ENCODE assay signal across 1 cellular context in the genomic region with DNA sequence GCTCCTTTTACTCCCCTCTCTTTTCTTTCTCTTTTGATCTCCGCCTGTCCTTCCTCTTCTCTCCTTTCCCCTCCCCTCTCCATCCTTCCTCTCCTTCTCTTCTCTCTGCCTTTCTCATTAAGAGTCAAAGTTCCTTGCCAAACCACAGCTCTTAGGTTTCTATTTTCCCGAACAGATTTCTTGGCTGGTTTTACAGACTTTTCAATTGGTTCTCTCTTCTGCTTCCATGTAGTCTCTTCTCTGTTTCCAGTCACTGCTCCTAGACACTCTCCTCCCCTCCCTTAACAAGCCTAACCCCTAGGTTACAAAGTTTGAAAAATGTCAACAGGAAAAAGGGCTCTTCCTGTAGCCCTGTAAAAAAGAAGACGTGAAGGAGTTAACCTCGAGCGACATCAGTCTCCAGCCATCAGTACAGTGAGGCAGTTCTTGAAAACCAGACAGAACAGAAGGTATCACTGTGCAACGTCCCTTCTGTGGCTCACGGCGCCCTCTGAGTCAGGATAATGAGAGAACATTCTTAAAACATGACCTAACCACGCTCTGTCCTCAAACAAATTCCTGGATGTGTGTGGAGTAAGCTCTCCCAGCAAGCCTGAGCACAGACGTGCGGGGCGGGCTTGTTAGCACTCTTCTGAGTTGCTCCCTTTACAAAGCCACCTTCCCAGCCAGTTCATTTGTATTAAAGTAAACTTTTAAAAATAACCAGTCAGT.
A peak's percentile ranks its signal among the peaks of the same experiment; 100 is the strongest.
TF ChIP-seq lines count a peak whose summit lies in the region.

No MANE protein-coding gene starts in this region.

TF ChIP-seq in A549, 52 proteins besides CTCF, POLR2A, EP300 and RAD21 (continued from another document):
- TF ChIP-seq, protein P1, sequence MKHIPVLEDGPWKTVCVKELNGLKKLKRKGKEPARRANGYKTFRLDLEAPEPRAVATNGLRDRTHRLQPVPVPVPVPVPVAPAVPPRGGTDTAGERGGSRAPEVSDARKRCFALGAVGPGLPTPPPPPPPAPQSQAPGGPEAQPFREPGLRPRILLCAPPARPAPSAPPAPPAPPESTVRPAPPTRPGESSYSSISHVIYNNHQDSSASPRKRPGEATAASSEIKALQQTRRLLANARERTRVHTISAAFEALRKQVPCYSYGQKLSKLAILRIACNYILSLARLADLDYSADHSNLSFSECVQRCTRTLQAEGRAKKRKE (CRISPR knock-in tag; IDR thresholded peaks at IDR 0.05; ENCODE audit: low read depth), result peak; percentile 60; the same call in 1 of the 2 replicates
- no peak for TF ChIP-seq KDM5A (IDR thresholded peaks at IDR 0.05)
- TF ChIP-seq EHMT2 (IDR thresholded peaks at IDR 0.05; ENCODE audit: low read depth), result no peak
- no peak; the same call in 1 of the 2 replicates for TF ChIP-seq RFX5 (IDR thresholded peaks at IDR 0.05)
- TF ChIP-seq HOXB13 (CRISPR knock-in tag; IDR thresholded peaks at IDR 0.05; ENCODE audit: low read depth), result no peak
- TF ChIP-seq PHF8 (IDR thresholded peaks at IDR 0.05; ENCODE audit: borderline replicate concordance, low read depth), result no peak
- no peak for TF ChIP-seq SREBF2 (IDR thresholded peaks at IDR 0.05)
- TF ChIP-seq, protein P2, sequence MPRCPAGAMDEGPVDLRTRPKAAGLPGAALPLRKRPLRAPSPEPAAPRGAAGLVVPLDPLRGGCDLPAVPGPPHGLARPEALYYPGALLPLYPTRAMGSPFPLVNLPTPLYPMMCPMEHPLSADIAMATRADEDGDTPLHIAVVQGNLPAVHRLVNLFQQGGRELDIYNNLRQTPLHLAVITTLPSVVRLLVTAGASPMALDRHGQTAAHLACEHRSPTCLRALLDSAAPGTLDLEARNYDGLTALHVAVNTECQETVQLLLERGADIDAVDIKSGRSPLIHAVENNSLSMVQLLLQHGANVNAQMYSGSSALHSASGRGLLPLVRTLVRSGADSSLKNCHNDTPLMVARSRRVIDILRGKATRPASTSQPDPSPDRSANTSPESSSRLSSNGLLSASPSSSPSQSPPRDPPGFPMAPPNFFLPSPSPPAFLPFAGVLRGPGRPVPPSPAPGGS (IDR thresholded peaks at IDR 0.05), result no peak
- TF ChIP-seq NPAS2 (CRISPR knock-in tag; IDR thresholded peaks at IDR 0.05; ENCODE audit: borderline replicate concordance), result no peak
- peak; percentile 64; the same call in 1 of the 2 replicates for TF ChIP-seq FOSL2 (IDR thresholded peaks at IDR 0.05)
- TF ChIP-seq FOSL2 (CRISPR knock-in tag; IDR thresholded peaks at IDR 0.05), result peak; percentile 90
- no peak for TF ChIP-seq ZSCAN20 (CRISPR knock-in tag; IDR thresholded peaks at IDR 0.05)
- no peak for TF ChIP-seq CBX2 (IDR thresholded peaks at IDR 0.05; ENCODE audit: borderline replicate concordance, low read depth)
- TF ChIP-seq HOXB5 (CRISPR knock-in tag; IDR thresholded peaks at IDR 0.05), result no peak
- TF ChIP-seq CEBPB (IDR thresholded peaks at IDR 0.05), result peak in 1 of 2 experiments; percentile 58; a peak in 2 of 4 replicates
- TF ChIP-seq TFCP2L1 (CRISPR knock-in tag; IDR thresholded peaks at IDR 0.05), result no peak
- no peak for TF ChIP-seq HDAC2 (IDR thresholded peaks at IDR 0.05)
- TF ChIP-seq, protein P3, sequence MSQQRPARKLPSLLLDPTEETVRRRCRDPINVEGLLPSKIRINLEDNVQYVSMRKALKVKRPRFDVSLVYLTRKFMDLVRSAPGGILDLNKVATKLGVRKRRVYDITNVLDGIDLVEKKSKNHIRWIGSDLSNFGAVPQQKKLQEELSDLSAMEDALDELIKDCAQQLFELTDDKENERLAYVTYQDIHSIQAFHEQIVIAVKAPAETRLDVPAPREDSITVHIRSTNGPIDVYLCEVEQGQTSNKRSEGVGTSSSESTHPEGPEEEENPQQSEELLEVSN (IDR thresholded peaks at IDR 0.05; ENCODE audit: borderline replicate concordance, low read depth), result peak; percentile 68; the same call in 1 of the 2 replicates
- TF ChIP-seq, protein P4, sequence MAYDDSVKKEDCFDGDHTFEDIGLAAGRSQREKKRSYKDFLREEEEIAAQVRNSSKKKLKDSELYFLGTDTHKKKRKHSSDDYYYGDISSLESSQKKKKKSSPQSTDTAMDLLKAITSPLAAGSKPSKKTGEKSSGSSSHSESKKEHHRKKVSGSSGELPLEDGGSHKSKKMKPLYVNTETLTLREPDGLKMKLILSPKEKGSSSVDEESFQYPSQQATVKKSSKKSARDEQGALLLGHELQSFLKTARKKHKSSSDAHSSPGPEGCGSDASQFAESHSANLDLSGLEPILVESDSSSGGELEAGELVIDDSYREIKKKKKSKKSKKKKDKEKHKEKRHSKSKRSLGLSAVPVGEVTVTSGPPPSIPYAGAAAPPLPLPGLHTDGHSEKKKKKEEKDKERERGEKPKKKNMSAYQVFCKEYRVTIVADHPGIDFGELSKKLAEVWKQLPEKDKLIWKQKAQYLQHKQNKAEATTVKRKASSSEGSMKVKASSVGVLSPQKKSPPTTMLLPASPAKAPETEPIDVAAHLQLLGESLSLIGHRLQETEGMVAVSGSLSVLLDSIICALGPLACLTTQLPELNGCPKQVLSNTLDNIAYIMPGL (CRISPR knock-in tag; IDR thresholded peaks at IDR 0.05; ENCODE audit: borderline replicate concordance), result no peak
- TF ChIP-seq CHD2 (IDR thresholded peaks at IDR 0.05; ENCODE audit: low read length, partially characterized antibody), result peak; percentile 23
- TF ChIP-seq, protein P5, sequence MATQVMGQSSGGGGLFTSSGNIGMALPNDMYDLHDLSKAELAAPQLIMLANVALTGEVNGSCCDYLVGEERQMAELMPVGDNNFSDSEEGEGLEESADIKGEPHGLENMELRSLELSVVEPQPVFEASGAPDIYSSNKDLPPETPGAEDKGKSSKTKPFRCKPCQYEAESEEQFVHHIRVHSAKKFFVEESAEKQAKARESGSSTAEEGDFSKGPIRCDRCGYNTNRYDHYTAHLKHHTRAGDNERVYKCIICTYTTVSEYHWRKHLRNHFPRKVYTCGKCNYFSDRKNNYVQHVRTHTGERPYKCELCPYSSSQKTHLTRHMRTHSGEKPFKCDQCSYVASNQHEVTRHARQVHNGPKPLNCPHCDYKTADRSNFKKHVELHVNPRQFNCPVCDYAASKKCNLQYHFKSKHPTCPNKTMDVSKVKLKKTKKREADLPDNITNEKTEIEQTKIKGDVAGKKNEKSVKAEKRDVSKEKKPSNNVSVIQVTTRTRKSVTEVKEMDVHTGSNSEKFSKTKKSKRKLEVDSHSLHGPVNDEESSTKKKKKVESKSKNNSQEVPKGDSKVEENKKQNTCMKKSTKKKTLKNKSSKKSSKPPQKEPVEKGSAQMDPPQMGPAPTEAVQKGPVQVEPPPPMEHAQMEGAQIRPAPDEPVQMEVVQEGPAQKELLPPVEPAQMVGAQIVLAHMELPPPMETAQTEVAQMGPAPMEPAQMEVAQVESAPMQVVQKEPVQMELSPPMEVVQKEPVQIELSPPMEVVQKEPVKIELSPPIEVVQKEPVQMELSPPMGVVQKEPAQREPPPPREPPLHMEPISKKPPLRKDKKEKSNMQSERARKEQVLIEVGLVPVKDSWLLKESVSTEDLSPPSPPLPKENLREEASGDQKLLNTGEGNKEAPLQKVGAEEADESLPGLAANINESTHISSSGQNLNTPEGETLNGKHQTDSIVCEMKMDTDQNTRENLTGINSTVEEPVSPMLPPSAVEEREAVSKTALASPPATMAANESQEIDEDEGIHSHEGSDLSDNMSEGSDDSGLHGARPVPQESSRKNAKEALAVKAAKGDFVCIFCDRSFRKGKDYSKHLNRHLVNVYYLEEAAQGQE (IDR thresholded peaks at IDR 0.05), result no peak
- TF ChIP-seq MAZ (IDR thresholded peaks at IDR 0.05; ENCODE audit: borderline replicate concordance, low read depth, low read length), result no peak
- no peak for TF ChIP-seq ZC3H11A (IDR thresholded peaks at IDR 0.05)
- no peak for TF ChIP-seq RCOR1 (IDR thresholded peaks at IDR 0.05; ENCODE audit: low read depth, low read length)
- no peak for TF ChIP-seq CBX8 (IDR thresholded peaks at IDR 0.05)
- no peak for TF ChIP-seq EHF (CRISPR knock-in tag; IDR thresholded peaks at IDR 0.05)
- no peak for TF ChIP-seq HEYL (CRISPR knock-in tag; IDR thresholded peaks at IDR 0.05)
- TF ChIP-seq MYC (IDR thresholded peaks at IDR 0.05; ENCODE audit: borderline replicate concordance, low read length), result no peak
- no peak for TF ChIP-seq BHLHE40 (IDR thresholded peaks at IDR 0.05; ENCODE audit: low read depth, low read length)
- no peak for TF ChIP-seq CHD4 (IDR thresholded peaks at IDR 0.05; ENCODE audit: borderline replicate concordance)
- no peak for TF ChIP-seq FOXS1 (CRISPR knock-in tag; IDR thresholded peaks at IDR 0.05)
- TF ChIP-seq, protein P6, sequence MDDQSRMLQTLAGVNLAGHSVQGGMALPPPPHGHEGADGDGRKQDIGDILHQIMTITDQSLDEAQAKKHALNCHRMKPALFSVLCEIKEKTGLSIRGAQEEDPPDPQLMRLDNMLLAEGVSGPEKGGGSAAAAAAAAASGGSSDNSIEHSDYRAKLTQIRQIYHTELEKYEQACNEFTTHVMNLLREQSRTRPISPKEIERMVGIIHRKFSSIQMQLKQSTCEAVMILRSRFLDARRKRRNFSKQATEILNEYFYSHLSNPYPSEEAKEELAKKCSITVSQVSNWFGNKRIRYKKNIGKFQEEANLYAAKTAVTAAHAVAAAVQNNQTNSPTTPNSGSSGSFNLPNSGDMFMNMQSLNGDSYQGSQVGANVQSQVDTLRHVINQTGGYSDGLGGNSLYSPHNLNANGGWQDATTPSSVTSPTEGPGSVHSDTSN (IDR thresholded peaks at IDR 0.05), result no peak
- no peak for TF ChIP-seq TP53 (CRISPR knock-in tag; IDR thresholded peaks at IDR 0.05)
- TF ChIP-seq GATA3 (IDR thresholded peaks at IDR 0.05; ENCODE audit: borderline replicate concordance), result peak; percentile 73
- no peak for TF ChIP-seq ESRRA (IDR thresholded peaks at IDR 0.05; ENCODE audit: borderline replicate concordance, low read length)
- no peak for TF ChIP-seq KDM1A (IDR thresholded peaks at IDR 0.05; ENCODE audit: low read depth)
- TF ChIP-seq, protein P7, sequence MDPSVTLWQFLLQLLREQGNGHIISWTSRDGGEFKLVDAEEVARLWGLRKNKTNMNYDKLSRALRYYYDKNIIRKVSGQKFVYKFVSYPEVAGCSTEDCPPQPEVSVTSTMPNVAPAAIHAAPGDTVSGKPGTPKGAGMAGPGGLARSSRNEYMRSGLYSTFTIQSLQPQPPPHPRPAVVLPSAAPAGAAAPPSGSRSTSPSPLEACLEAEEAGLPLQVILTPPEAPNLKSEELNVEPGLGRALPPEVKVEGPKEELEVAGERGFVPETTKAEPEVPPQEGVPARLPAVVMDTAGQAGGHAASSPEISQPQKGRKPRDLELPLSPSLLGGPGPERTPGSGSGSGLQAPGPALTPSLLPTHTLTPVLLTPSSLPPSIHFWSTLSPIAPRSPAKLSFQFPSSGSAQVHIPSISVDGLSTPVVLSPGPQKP (IDR thresholded peaks at IDR 0.05; ENCODE audit: low read depth, low read length), result no peak
- TF ChIP-seq, protein P8, sequence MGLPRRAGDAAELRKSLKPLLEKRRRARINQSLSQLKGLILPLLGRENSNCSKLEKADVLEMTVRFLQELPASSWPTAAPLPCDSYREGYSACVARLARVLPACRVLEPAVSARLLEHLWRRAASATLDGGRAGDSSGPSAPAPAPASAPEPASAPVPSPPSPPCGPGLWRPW (IDR thresholded peaks at IDR 0.05), result no peak
- no peak for TF ChIP-seq HOXA7 (CRISPR knock-in tag; IDR thresholded peaks at IDR 0.05)
- TF ChIP-seq MAFK (IDR thresholded peaks at IDR 0.05; ENCODE audit: partially characterized antibody), result no peak
- TF ChIP-seq ZFP36 (IDR thresholded peaks at IDR 0.05; ENCODE audit: borderline replicate concordance, partially characterized antibody), result no peak
- TF ChIP-seq NFE2L2 (conservative IDR thresholded peaks at IDR 0.05; ENCODE audit: low read length), result no peak
- TF ChIP-seq, protein P9, sequence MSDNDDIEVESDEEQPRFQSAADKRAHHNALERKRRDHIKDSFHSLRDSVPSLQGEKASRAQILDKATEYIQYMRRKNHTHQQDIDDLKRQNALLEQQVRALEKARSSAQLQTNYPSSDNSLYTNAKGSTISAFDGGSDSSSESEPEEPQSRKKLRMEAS (IDR thresholded peaks at IDR 0.05), result peak; percentile 84
- TF ChIP-seq SMC3 (IDR thresholded peaks at IDR 0.05), result peak; percentile 49; the same call in 2 of the 3 replicates
- no peak for TF ChIP-seq FOSB (CRISPR knock-in tag; IDR thresholded peaks at IDR 0.05)
- TF ChIP-seq NR3C1 (IDR thresholded peaks at IDR 0.05), result no peak
- TF ChIP-seq POLR2AphosphoS2 (conservative IDR thresholded peaks at IDR 0.05; ENCODE audit: low read length), result no peak
- TF ChIP-seq ZNF302 (CRISPR knock-in tag; IDR thresholded peaks at IDR 0.05), result no peak
- TF ChIP-seq, protein P10, sequence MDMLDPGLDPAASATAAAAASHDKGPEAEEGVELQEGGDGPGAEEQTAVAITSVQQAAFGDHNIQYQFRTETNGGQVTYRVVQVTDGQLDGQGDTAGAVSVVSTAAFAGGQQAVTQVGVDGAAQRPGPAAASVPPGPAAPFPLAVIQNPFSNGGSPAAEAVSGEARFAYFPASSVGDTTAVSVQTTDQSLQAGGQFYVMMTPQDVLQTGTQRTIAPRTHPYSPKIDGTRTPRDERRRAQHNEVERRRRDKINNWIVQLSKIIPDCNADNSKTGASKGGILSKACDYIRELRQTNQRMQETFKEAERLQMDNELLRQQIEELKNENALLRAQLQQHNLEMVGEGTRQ (IDR thresholded peaks at IDR 0.05), result no peak
